9 cellular contexts compared by ENCODE assay signal in genomic region chr11:127493330-127493729, GRCh38.
DNase-seq lines count a peak whose midpoint lies in the region; ATAC-seq, FAIRE-seq and TF ChIP-seq lines count a peak whose summit lies in the region.
"Had no signal": no experiment of that assay in that cellular context is flagged by ENCODE, and none has a peak within 500 bp of the region (broad histone marks: within the 10 kb centered on the region; RNA-seq: fewer than 3 reads in every experiment).

No MANE protein-coding gene starts in this region.

- no peak overlapping the region for H3K4me3 ChIP-seq in CD8-positive, alpha-beta T cell (ENCODE audit: low read depth, low read length)

- intact Hi-C loops in CD8-positive, alpha-beta T cell (cut with DNase I, micrococcal nuclease): no loop called here

- no peaks in the 10 kb centered on the region for H3K27me3 ChIP-seq in CD8-positive, alpha-beta T cell (ENCODE audit: insufficient read depth, low read length)

- H3K36me3 ChIP-seq in CD8-positive, alpha-beta T cell (ENCODE audit: insufficient read depth, low read length): no peaks in the 10 kb centered on the region

- CTCF ChIA-PET in CD8-positive, alpha-beta T cell (lab: Charles Lee): no interaction called here

- no peaks in the 10 kb centered on the region for H3K9me3 ChIP-seq in CD8-positive, alpha-beta T cell (ENCODE audit: low read length)

- peak overlapping the region; percentile 18 for H3K4me3 Mint-ChIP-seq in glutamatergic neuron (ENCODE audit: unreplicated experiment)
- H3K4me3 Mint-ChIP-seq in CD8-positive, alpha-beta T cell: no peak overlapping the region

- peaks cover 7% of the 10 kb centered on the region for H3K36me3 Mint-ChIP-seq in glutamatergic neuron (ENCODE audit: unreplicated experiment)
- no peaks in the 10 kb centered on the region for H3K36me3 Mint-ChIP-seq in CD8-positive, alpha-beta T cell

- TF ChIP-seq CTCF in D721Med (IDR thresholded peaks at IDR 0.05; ENCODE audit: insufficient read depth, missing control alignments): peak; percentile 45
- peak; percentile 63 for TF ChIP-seq CTCF in glutamatergic neuron (IDR thresholded peaks at IDR 0.05; ENCODE audit: partially characterized antibody, unreplicated experiment)
- no peak for TF ChIP-seq CTCF in CD8-positive, alpha-beta T cell (IDR thresholded peaks at IDR 0.05)

- peaks cover 2% of the 10 kb centered on the region for H3K9me3 Mint-ChIP-seq in glutamatergic neuron (ENCODE audit: unreplicated experiment)
- peaks cover under 1% of the 10 kb centered on the region for H3K9me3 Mint-ChIP-seq in CD8-positive, alpha-beta T cell

- H3K4me1 Mint-ChIP-seq in glutamatergic neuron (ENCODE audit: low read depth, unreplicated experiment): peaks cover 7% of the 10 kb centered on the region
- H3K4me1 Mint-ChIP-seq in CD8-positive, alpha-beta T cell (ENCODE audit: low read depth): no peaks in the 10 kb centered on the region

- H3K27me3 Mint-ChIP-seq in glutamatergic neuron (ENCODE audit: unreplicated experiment): peaks cover 2% of the 10 kb centered on the region
- no peaks in the 10 kb centered on the region for H3K27me3 Mint-ChIP-seq in CD8-positive, alpha-beta T cell (ENCODE audit: low read depth)

- H3K4me1 ChIP-seq in CD8-positive, alpha-beta T cell (ENCODE audit: insufficient read depth, low read length): no peaks in the 10 kb centered on the region

- ATAC-seq in HG02798 (IDR thresholded peaks at IDR 0.05; ENCODE audit: poor library complexity, unreplicated experiment): peak; percentile 55
- ATAC-seq in GM18511 (IDR thresholded peaks at IDR 0.05; ENCODE audit: unreplicated experiment): no peak
- no peak for ATAC-seq in GM21723 (IDR thresholded peaks at IDR 0.05; ENCODE audit: unreplicated experiment)
- no peak for ATAC-seq in GM19463 (IDR thresholded peaks at IDR 0.05; ENCODE audit: unreplicated experiment)
- ATAC-seq in CD8-positive, alpha-beta T cell: no peak

- DNase-seq in D721Med (ENCODE audit: insufficient read length, low spot score) (no peak), OCI-M1 (lab: John Stamatoyannopoulos, UW) (peak; percentile 46), glutamatergic neuron (no peak)
- no peak for DNase-seq in CD8-positive, alpha-beta T cell
- DNase-seq: activated CD4-positive, CD25-positive, alpha-beta regulatory T cell had no signal

- peak overlapping the region; percentile 86 for H3K27ac Mint-ChIP-seq in glutamatergic neuron (ENCODE audit: unreplicated experiment)
- no peak overlapping the region for H3K27ac Mint-ChIP-seq in CD8-positive, alpha-beta T cell

- no peak overlapping the region for H3K27ac ChIP-seq in CD8-positive, alpha-beta T cell (ENCODE audit: low read depth, low read length)

- POLR2A ChIA-PET in CD8-positive, alpha-beta T cell (lab: Charles Lee): no interaction called here

- no peak for FAIRE-seq in D721Med (lab: Jason Lieb, UNC)
